Comparison of ENCODE assay signal across 16 cellular contexts in genomic region chr3:87206635-87207034, GRCh38. TPM values are rescaled to one million over a fixed set of nuclear protein-coding genes. Genes with fewer than 3 reads are reported as not detected.
DNase-seq lines count a peak whose midpoint lies in the region; ATAC-seq and TF ChIP-seq lines count a peak whose summit lies in the region.
"Had no signal": no experiment of that assay in that cellular context is flagged by ENCODE, and none has a peak within 500 bp of the region (broad histone marks: within the 10 kb centered on the region; RNA-seq: fewer than 3 reads in every experiment).

No MANE protein-coding gene starts in this region.

- no peaks in the 10 kb centered on the region for H3F3A ChIP-seq in neural cell (ENCODE audit: insufficient read depth, low read length, poor library complexity, severe bottlenecking)

- no peak for TF ChIP-seq RAD21 in HCT116 (IDR thresholded peaks at IDR 0.05; ENCODE audit: low read depth)
- TF ChIP-seq RAD21 in neural cell (conservative IDR thresholded peaks at IDR 0.05) = no peak

- H4K20me1 ChIP-seq in HCT116 (ENCODE audit: insufficient read depth) (no peaks in the 10 kb centered on the region), neural cell (ENCODE audit: insufficient read depth) (no peaks in the 10 kb centered on the region)

- ATAC-seq in HCT116 (no peak), GM19395 (IDR thresholded peaks at IDR 0.05; ENCODE audit: unreplicated experiment) (no peak)
- ATAC-seq: GM23338 had no signal

- no peak overlapping the region; the same call in 1 of the 2 replicates for H3K4me3 ChIP-seq in ACC112 (ENCODE audit: low read depth, low read length)
- H3K4me3 ChIP-seq in HCT116 (replicated peaks in 1 of 2; ENCODE audit: low read depth in 1 of 2, low read length in 2 of 2) = 0 out of 4 replicates have a peak overlapping the region, but pooled peaks of 1 of the 2 experiments have one; percentile 7
- H3K4me3 ChIP-seq in colonic mucosa = no peak overlapping the region
- no peak overlapping the region for H3K4me3 ChIP-seq in neural cell (ENCODE audit: low read length)
- H3K4me3 ChIP-seq: GM23338 had no signal

- H3K36me3 ChIP-seq in ACC112 (ENCODE audit: insufficient read depth, low read length) (no peaks in the 10 kb centered on the region), HCT116 (ENCODE audit: control insufficient read depth in 1 of 2, insufficient read depth in 2 of 2, low read length in 2 of 2) (no peaks in the 10 kb centered on the region), colonic mucosa (no peaks in the 10 kb centered on the region), neural cell (ENCODE audit: insufficient read depth, low read length) (no peaks in the 10 kb centered on the region)
- H3K36me3 ChIP-seq: BE2C had no signal

- H3K9me2 ChIP-seq in HCT116 (ENCODE audit: insufficient read depth) = no peaks in the 10 kb centered on the region
- no peaks in the 10 kb centered on the region for H3K9me2 ChIP-seq in neural cell (ENCODE audit: insufficient read depth, low read length)

- H2AFZ ChIP-seq in ACC112 (ENCODE audit: low read length, unreplicated experiment) (no peak overlapping the region), HCT116 (ENCODE audit: low read depth, low read length, poor library complexity, severe bottlenecking) (peak overlapping the region; percentile 67), neural cell (ENCODE audit: low read depth, low read length) (no peak overlapping the region)
- H2AFZ ChIP-seq: GM23338 had no signal

- peak; percentile 11 for TF ChIP-seq EP300 in neural cell (conservative IDR thresholded peaks at IDR 0.05; ENCODE audit: poor library complexity, severe bottlenecking)

- H3K79me2 ChIP-seq in ACC112 (ENCODE audit: control insufficient read depth, insufficient read depth, low read length, unreplicated experiment) (no peaks in the 10 kb centered on the region), HCT116 (ENCODE audit: insufficient read depth, low read length) (no peaks in the 10 kb centered on the region), neural cell (replicated peaks; ENCODE audit: insufficient read depth, low read length) (no peaks in the 10 kb centered on the region)

- CTCF ChIA-PET in HCT116 (lab: Charles Lee) = no interaction called here

- intact Hi-C loops in HCT116 (cut with micrococcal nuclease) (no loop called here), colonic mucosa (cut with DNase I) (no loop called here)

- H3K9me3 ChIP-seq in HCT116 (ENCODE audit: control insufficient read depth in 1 of 2, insufficient read depth in 1 of 2, low read depth in 1 of 2, low read length in 2 of 2) = no peaks in the 10 kb centered on the region
- H3K9me3 ChIP-seq in colonic mucosa = no peaks in the 10 kb centered on the region
- no peaks in the 10 kb centered on the region for H3K9me3 ChIP-seq in neural cell (ENCODE audit: low read length)
- H3K9me3 ChIP-seq: BE2C had no signal

- TF ChIP-seq POLR2A in HCT116 (IDR thresholded peaks at IDR 0.05; ENCODE audit: borderline replicate concordance, extremely low read depth, insufficient read depth, insufficient read length) = no peak

- H3K27ac ChIP-seq in ACC112 (ENCODE audit: low read depth, low read length) = peak overlapping the region; percentile 17
- no peak overlapping the region for H3K27ac ChIP-seq in HCT116 (ENCODE audit: low read depth, low read length)
- H3K27ac ChIP-seq in colonic mucosa = peak overlapping the region; percentile 32
- peak overlapping the region; percentile 81 for H3K27ac ChIP-seq in neural cell (ENCODE audit: low read length)

- RAD21 ChIA-PET in HCT116 (lab: Charles Lee; ENCODE audit: low non-redundant PET in 1 of 2, low total read pairs in 2 of 2, uncharacterized antibody in 2 of 2, unreplicated experiment in 2 of 2) = no interaction called here

- BruUV-seq in HCT116 (replicated peaks; lab: Mats Ljungman, UMichigan) = no TSS peak

- no peaks in the 10 kb centered on the region for H3K27me3 ChIP-seq in ACC112 (ENCODE audit: insufficient read depth, low read length)
- no peaks in the 10 kb centered on the region for H3K27me3 ChIP-seq in HCT116 (ENCODE audit: insufficient read depth, low read length)
- no peaks in the 10 kb centered on the region for H3K27me3 ChIP-seq in colonic mucosa
- no peaks in the 10 kb centered on the region for H3K27me3 ChIP-seq in neural cell (ENCODE audit: insufficient read depth, low read depth, low read length)

- TF ChIP-seq CTCF in HCT116 (IDR thresholded peaks at IDR 0.05 in 2 of 3, conservative IDR thresholded peaks at IDR 0.05 in 1 of 3; ENCODE audit: borderline replicate concordance in 1 of 3, insufficient read depth in 1 of 3, low read depth in 2 of 3, low read length in 2 of 3) (no peak), colonic mucosa (IDR thresholded peaks at IDR 0.05) (no peak), neural cell (IDR thresholded peaks at IDR 0.05; ENCODE audit: poor library complexity, severe bottlenecking) (no peak)

- H3K9ac ChIP-seq in HCT116 (ENCODE audit: low read length) (no peak overlapping the region), colonic mucosa (ENCODE audit: low read depth in 2 of 2, low read length in 2 of 2) (no peak overlapping the region), neural cell (ENCODE audit: low read length) (peak overlapping the region; percentile 11)

- H3K4me1 ChIP-seq in ACC112 (ENCODE audit: control insufficient read depth, insufficient read depth, low read length, unreplicated experiment) (peaks cover 33% of the 10 kb centered on the region), HCT116 (ENCODE audit: control insufficient read depth in 1 of 2, insufficient read depth in 2 of 2, low read length in 2 of 2) (peaks cover 7 to 28% of the 10 kb centered on the region in 2 experiments; a peak in 3 of 4 replicates), colonic mucosa (no peaks in the 10 kb centered on the region)
- H3K4me1 ChIP-seq: BE2C had no signal

- POLR2A ChIA-PET in HCT116 (lab: Charles Lee) = no interaction called here

- H3K4me2 ChIP-seq in HCT116 (ENCODE audit: low read length) = peak overlapping the region; percentile 60
- H3K4me2 ChIP-seq in neural cell (ENCODE audit: low read length) = no peak overlapping the region
- H3K4me2 ChIP-seq: GM23338 had no signal

- no peak for DNase-seq in HCT116 (ENCODE audit: low read depth, low spot score)
- DNase-seq in colonic mucosa = no peak
- DNase-seq in dermis blood vessel endothelial cell = no peak
- DNase-seq in activated naive CD4-positive, alpha-beta T cell (lab: John Stamatoyannopoulos, UW) = no peak
- no peak for DNase-seq in central memory CD4-positive, alpha-beta T cell
- DNase-seq: BE2C, DMS79 treated with DMSO at 0.1 percent for 48 hours, Karpas-422, NCI-H1694, NCI-H2081 treated with DMSO at 0.1 percent for 48 hours, NCI-H2171 treated with DMSO at 0.1 percent for 48 hours, SHP77 had no signal

TF ChIP-seq in HCT116, 20 proteins besides CTCF, POLR2A, EP300 and RAD21 (continues in another document):
- TF ChIP-seq REST (IDR thresholded peaks at IDR 0.05; ENCODE audit: low read depth) = no peak

TF ChIP-seq in neural cell, 6 proteins besides CTCF, POLR2A, EP300 and RAD21:
- TF ChIP-seq MXI1 (conservative IDR thresholded peaks at IDR 0.05; ENCODE audit: poor library complexity, severe bottlenecking) (no peak), POLR2AphosphoS5 (IDR thresholded peaks at IDR 0.05) (no peak), SMC3 (conservative IDR thresholded peaks at IDR 0.05; ENCODE audit: poor library complexity) (no peak)

RNA-seq across cellular contexts. Expression of gene CHMP2B, which starts 20.5 kb away (rescaled TPM):
- 54.3 TPM for total RNA-seq in HCT116 (2021; ENCODE audit: unreplicated experiment)
- polyA plus RNA-seq in HCT116 (2012) = 21.5 and 21.8 TPM in 2 replicates
- total RNA-seq in colonic mucosa = 100 to 1,000 TPM in 1 of 2 donors, 10 to 100 TPM in 1; 80.2 to 103 TPM
- 41.5 and 59.3 TPM in 2 replicates for polyA plus RNA-seq in neural cell
- polyA minus RNA-seq in neural cell = 46.7 and 47.6 TPM in 2 replicates
- total RNA-seq in dermis blood vessel endothelial cell = 18.5 and 23.5 TPM in 2 replicates
